Comparison of ENCODE assay signal across 18 cellular contexts in the genomic region with DNA sequence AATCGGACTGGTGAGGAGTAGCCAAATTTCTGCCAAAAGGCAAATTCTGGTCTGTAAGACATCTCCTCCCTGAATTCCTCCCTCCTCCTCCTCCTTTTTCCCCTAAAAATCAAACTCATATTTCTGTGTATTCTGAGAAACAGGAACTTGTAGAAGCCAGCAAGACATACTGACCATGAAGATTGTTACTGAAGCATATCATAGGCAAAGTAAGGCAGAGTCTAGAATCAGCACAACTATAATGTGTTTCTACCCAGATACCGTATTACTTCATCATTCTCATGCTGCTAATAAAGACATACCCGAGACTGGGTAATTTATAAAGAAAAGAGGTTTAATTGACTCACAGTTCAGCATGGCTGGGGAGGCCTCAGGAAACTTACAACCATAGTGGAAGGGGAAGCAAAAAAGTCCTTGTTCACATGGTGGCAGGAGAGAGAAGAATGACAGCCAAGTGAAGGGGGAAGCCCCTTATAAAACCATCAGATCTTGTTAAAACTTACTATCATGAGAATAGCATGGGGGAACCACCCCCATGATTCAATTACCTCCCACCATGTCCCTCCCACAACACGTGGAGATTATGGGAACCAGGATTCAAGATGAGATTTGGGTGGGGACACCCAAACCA.
"Had no signal": no experiment of that assay in that cellular context is flagged by ENCODE, and none has a peak within 500 bp of the region (broad histone marks: within the 10 kb centered on the region; RNA-seq: fewer than 3 reads in every experiment).

No MANE protein-coding gene starts in this region.

- DNase-seq: activated CD4-positive, alpha-beta T cell treated with anti-CD3 and anti-CD28 coated beads, Interleukin-2, amount 10 ng/mL, durations not matched to agents 24 days and 14 days; activated CD4-positive, CD25-positive, alpha-beta regulatory T cell; activated CD8-positive, alpha-beta memory T cell treated with anti-CD3 and anti-CD28 coated beads, Interleukin-2, amount 50 U/mL, for 48 hours; activated effector memory CD4-positive, alpha-beta T cell treated with anti-CD3 and anti-CD28 coated beads, Interleukin-2, amount 50 U/mL, for 16 hours; activated T-cell treated with anti-CD3 and anti-CD28 coated beads, Interleukin-2, amount 50 U/mL, for 48 hours; cerebellar nuclear complex; cortex of kidney; effector CD8-positive, alpha-beta T cell; esophagus squamous epithelium; islet precursor cell; left colon; nephron progenitor cell; nucleus accumbens; sigmoid colon; stimulated activated CD4-positive, alpha-beta T cell treated with anti-CD3 and anti-CD28 coated beads, Interleukin-4, amount 100 ng/mL, for 24 hours; stimulated activated naive CD4-positive, alpha-beta T cell had no signal

- H3K9me3 Mint-ChIP-seq: activated naive CD4-positive, alpha-beta T cell treated with anti-CD3 and anti-CD28 coated beads, Interleukin-2, amount 50 U/mL, for 24 hours; mesothelial cell of epicardium; nephron progenitor cell had no signal

- H3K27me3 Mint-ChIP-seq: activated naive CD4-positive, alpha-beta T cell treated with anti-CD3 and anti-CD28 coated beads, Interleukin-2, amount 50 U/mL, for 24 hours had no signal

- H3K27ac Mint-ChIP-seq: activated CD4-positive, alpha-beta T cell treated with anti-CD3 and anti-CD28 coated beads, Interleukin-2, amount 10 ng/mL, durations not matched to agents 24 days and 14 days; activated naive CD4-positive, alpha-beta T cell treated with anti-CD3 and anti-CD28 coated beads, Interleukin-2, amount 50 U/mL, for 24 hours; mesothelial cell of epicardium; nephron progenitor cell had no signal

- ATAC-seq: left colon had no signal

- H3K4me3 Mint-ChIP-seq: activated CD4-positive, alpha-beta T cell treated with anti-CD3 and anti-CD28 coated beads, Interleukin-2, amount 10 ng/mL, durations not matched to agents 24 days and 14 days; activated naive CD4-positive, alpha-beta T cell treated with anti-CD3 and anti-CD28 coated beads, Interleukin-2, amount 50 U/mL, for 24 hours; mesothelial cell of epicardium; nephron progenitor cell had no signal

- H3K36me3 Mint-ChIP-seq: activated naive CD4-positive, alpha-beta T cell treated with anti-CD3 and anti-CD28 coated beads, Interleukin-2, amount 50 U/mL, for 24 hours; mesothelial cell of epicardium had no signal
